12 cellular contexts compared by ENCODE assay signal in the genomic region with DNA sequence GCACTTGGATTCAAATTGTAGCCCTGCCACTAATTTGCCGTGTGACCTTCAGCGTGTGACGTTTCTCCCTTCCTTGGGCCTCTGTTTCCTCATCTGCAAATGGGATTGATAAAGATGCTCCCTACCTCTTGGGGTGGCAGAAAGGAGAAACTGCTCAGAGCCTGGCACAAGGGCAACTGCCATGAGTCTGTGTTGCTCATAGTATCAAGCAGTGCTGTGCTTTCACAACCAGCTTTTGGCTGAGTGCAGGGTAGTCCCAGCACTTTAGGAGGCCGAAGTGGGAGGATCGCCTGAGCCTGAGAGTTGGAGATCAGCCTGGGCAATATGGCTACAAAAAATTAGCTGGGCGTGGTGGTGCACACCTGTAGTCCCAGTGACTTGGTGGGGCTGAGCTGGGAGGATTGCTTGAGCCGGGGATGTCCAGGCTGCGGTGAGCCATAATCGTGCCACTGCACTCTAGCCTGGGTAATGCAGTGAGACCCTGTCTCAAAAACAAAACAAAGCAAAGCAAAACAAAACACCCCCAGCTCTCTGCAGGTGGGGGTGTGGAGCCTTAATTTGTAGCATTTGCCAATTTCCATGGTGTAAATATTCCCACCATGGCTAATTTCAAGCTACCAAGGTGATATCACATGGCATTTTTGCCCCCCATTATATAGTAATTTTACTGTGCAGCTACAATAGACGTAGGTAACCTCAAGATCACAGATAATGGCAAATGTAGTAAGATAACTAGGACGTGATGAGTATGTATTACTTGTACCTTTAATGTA. TPM values are rescaled to one million over a fixed set of nuclear protein-coding genes. Genes with fewer than 3 reads are reported as not detected.
A peak's percentile ranks its signal among the peaks of the same experiment; 100 is the strongest.
DNase-seq lines count a peak whose midpoint lies in the region; ATAC-seq and TF ChIP-seq lines count a peak whose summit lies in the region.
"Had no signal": no experiment of that assay in that cellular context is flagged by ENCODE, and none has a peak within 500 bp of the region (broad histone marks: within the 10 kb centered on the region; RNA-seq: fewer than 3 reads in every experiment).

No MANE protein-coding gene starts in this region.

- ATAC-seq in HCT116 (no peak), HG03571 (IDR thresholded peaks at IDR 0.05; ENCODE audit: unreplicated experiment) (no peak)
- no peak for ATAC-seq in activated CD8-positive, alpha-beta T cell treated with anti-CD3 and anti-CD28 coated beads for 36 hours

- H4K20me1 ChIP-seq in HCT116 (ENCODE audit: insufficient read depth), result no peaks in the 10 kb centered on the region

- no peaks in the 10 kb centered on the region for H3K27me3 ChIP-seq in HCT116 (ENCODE audit: insufficient read depth, low read length)

- no peak overlapping the region for H3K27ac ChIP-seq in HCT116 (ENCODE audit: low read depth, low read length)
- H3K27ac ChIP-seq: coronary artery, SK-N-MC had no signal

- TF ChIP-seq POLR2A in HCT116 (IDR thresholded peaks at IDR 0.05; ENCODE audit: borderline replicate concordance, extremely low read depth, insufficient read depth, insufficient read length), result no peak

- BruUV-seq in HCT116 (replicated peaks; lab: Mats Ljungman, UMichigan), result no TSS peak

- H3K9me2 ChIP-seq in HCT116 (ENCODE audit: insufficient read depth), result no peaks in the 10 kb centered on the region

- no peak overlapping the region for H3K27ac Mint-ChIP-seq in T-helper 2 cell treated with Interferon-gamma antibody and Interleukin-4, amounts not matched to agents 5 μg/mL and 100 μg/mL, for 36 hours
- H3K27ac Mint-ChIP-seq in activated CD8-positive, alpha-beta T cell treated with anti-CD3 and anti-CD28 coated beads for 36 hours, result no peak overlapping the region
- H3K27ac Mint-ChIP-seq in nephron, result peak overlapping the region in 1 of 3 experiments; percentile 33

- peaks cover 13 to 31% of the 10 kb centered on the region in 2 experiments; a peak in 3 of 4 replicates for H3K4me1 ChIP-seq in HCT116 (ENCODE audit: control insufficient read depth in 1 of 2, insufficient read depth in 2 of 2, low read length in 2 of 2)

- peaks cover 24% of the 10 kb centered on the region for H3K4me1 Mint-ChIP-seq in T-helper 2 cell treated with Interferon-gamma antibody and Interleukin-4, amounts not matched to agents 5 μg/mL and 100 μg/mL, for 36 hours (ENCODE audit: low read depth)
- H3K4me1 Mint-ChIP-seq in activated CD8-positive, alpha-beta T cell treated with anti-CD3 and anti-CD28 coated beads for 36 hours (ENCODE audit: low read depth), result peaks cover 26% of the 10 kb centered on the region
- H3K4me1 Mint-ChIP-seq in nephron, result peaks cover 36% of the 10 kb centered on the region

- H3K9me3 ChIP-seq in HCT116 (ENCODE audit: control insufficient read depth in 1 of 2, insufficient read depth in 1 of 2, low read depth in 1 of 2, low read length in 2 of 2), result no peaks in the 10 kb centered on the region
- H3K9me3 ChIP-seq: esophagus muscularis mucosa had no signal

- no peaks in the 10 kb centered on the region for H3K36me3 Mint-ChIP-seq in T-helper 2 cell treated with Interferon-gamma antibody and Interleukin-4, amounts not matched to agents 5 μg/mL and 100 μg/mL, for 36 hours (ENCODE audit: low read depth)
- H3K36me3 Mint-ChIP-seq in activated CD8-positive, alpha-beta T cell treated with anti-CD3 and anti-CD28 coated beads for 36 hours (ENCODE audit: low read depth), result no peaks in the 10 kb centered on the region
- no peaks in the 10 kb centered on the region for H3K36me3 Mint-ChIP-seq in nephron (ENCODE audit: low read depth)

- intact Hi-C loops in HCT116 (cut with micrococcal nuclease) (loop anchor here (2.0 to 10.0 kb wide), 3 partner anchors 65 to 232 kb away; no protein-coding TSS in a partner anchor), posterior cingulate gyrus (cut with DNase I) (loop anchor here (5.0 kb wide), 1 partner anchor 157 kb away; a partner anchor contains a TSS)
- intact Hi-C loops in activated CD8-positive, alpha-beta T cell treated with anti-CD3 and anti-CD28 coated beads for 36 hours (cut with micrococcal nuclease), result no loop called here

- TF ChIP-seq CTCF in HCT116 (IDR thresholded peaks at IDR 0.05 in 2 of 3, conservative IDR thresholded peaks at IDR 0.05 in 1 of 3; ENCODE audit: borderline replicate concordance in 1 of 3, insufficient read depth in 1 of 3, low read depth in 2 of 3, low read length in 2 of 3) (no peak), nephron (IDR thresholded peaks at IDR 0.05; ENCODE audit: unreplicated experiment in 3 of 3) (no peak)
- TF ChIP-seq CTCF in activated CD8-positive, alpha-beta T cell treated with anti-CD3 and anti-CD28 coated beads for 36 hours (IDR thresholded peaks at IDR 0.05), result no peak

- peak overlapping the region; percentile 34 for H3K4me3 Mint-ChIP-seq in T-helper 2 cell treated with Interferon-gamma antibody and Interleukin-4, amounts not matched to agents 5 μg/mL and 100 μg/mL, for 36 hours
- no peak overlapping the region for H3K4me3 Mint-ChIP-seq in activated CD8-positive, alpha-beta T cell treated with anti-CD3 and anti-CD28 coated beads for 36 hours
- peak overlapping the region; percentile 87 to 95 (median 94) for H3K4me3 Mint-ChIP-seq in nephron

- H3K27me3 Mint-ChIP-seq in T-helper 2 cell treated with Interferon-gamma antibody and Interleukin-4, amounts not matched to agents 5 μg/mL and 100 μg/mL, for 36 hours (ENCODE audit: low read depth), result peaks cover 8% of the 10 kb centered on the region
- no peaks in the 10 kb centered on the region for H3K27me3 Mint-ChIP-seq in activated CD8-positive, alpha-beta T cell treated with anti-CD3 and anti-CD28 coated beads for 36 hours
- H3K27me3 Mint-ChIP-seq in nephron (ENCODE audit: low read depth), result peaks cover 3% of the 10 kb centered on the region

- H3K4me3 ChIP-seq in HCT116 (replicated peaks in 1 of 2; ENCODE audit: low read depth in 1 of 2, low read length in 2 of 2), result no peak overlapping the region

- DNase-seq in T-helper 2 cell treated with Interferon-gamma antibody and Interleukin-4, amounts not matched to agents 5 μg/mL and 100 μg/mL, for 36 hours (ENCODE audit: low spot score), result no peak
- DNase-seq in T-helper 2 cell (no peak), HCT116 (ENCODE audit: low read depth, low spot score) (no peak), posterior cingulate gyrus (no peak), amygdala (lab: John Stamatoyannopoulos, UW) (no peak)
- DNase-seq in activated CD8-positive, alpha-beta T cell treated with anti-CD3 and anti-CD28 coated beads for 36 hours, result peak; percentile 8
- DNase-seq: GF-D8 had no signal

- CTCF ChIA-PET in HCT116 (lab: Charles Lee), result interaction anchor here (0.8 to 2.2 kb wide), 6 partner anchors 20 to 229 kb away, joined by 3 to 4 read pairs (median 4); a partner anchor contains a TSS
- CTCF ChIA-PET in activated CD8-positive, alpha-beta T cell treated with anti-CD3 and anti-CD28 coated beads for 36 hours (lab: Charles Lee), result interaction anchor here (0.7 to 2.9 kb wide), 15 partner anchors 7 to 236 kb away, joined by 3 to 12 read pairs (median 3); a partner anchor contains a TSS

- no peak for TF ChIP-seq RAD21 in HCT116 (IDR thresholded peaks at IDR 0.05; ENCODE audit: low read depth)

- no peak overlapping the region for H3K9ac ChIP-seq in HCT116 (ENCODE audit: low read length)

- POLR2A ChIA-PET in HCT116 (lab: Charles Lee), result interaction anchor here (1.3 kb wide), 1 partner anchor 158 kb away, joined by 3 read pairs; no protein-coding TSS in a partner anchor
- POLR2A ChIA-PET in activated CD8-positive, alpha-beta T cell treated with anti-CD3 and anti-CD28 coated beads for 36 hours (lab: Charles Lee), result no interaction called here

- H3K9me3 Mint-ChIP-seq in T-helper 2 cell treated with Interferon-gamma antibody and Interleukin-4, amounts not matched to agents 5 μg/mL and 100 μg/mL, for 36 hours, result no peaks in the 10 kb centered on the region
- no peaks in the 10 kb centered on the region for H3K9me3 Mint-ChIP-seq in activated CD8-positive, alpha-beta T cell treated with anti-CD3 and anti-CD28 coated beads for 36 hours
- H3K9me3 Mint-ChIP-seq in nephron, result no peaks in the 10 kb centered on the region

- H3K4me2 ChIP-seq in HCT116 (ENCODE audit: low read length), result no peak overlapping the region; the same call in 1 of the 2 replicates

- RAD21 ChIA-PET in HCT116 (lab: Charles Lee; ENCODE audit: low non-redundant PET in 1 of 2, low total read pairs in 2 of 2, uncharacterized antibody in 2 of 2, unreplicated experiment in 2 of 2), result interaction anchor here in 1 of 2 experiments (0.6 kb wide), 2 partner anchors 46 to 1761 kb away, joined by 3 to 4 read pairs; no protein-coding TSS in a partner anchor

- H3K36me3 ChIP-seq in HCT116 (ENCODE audit: control insufficient read depth in 1 of 2, insufficient read depth in 2 of 2, low read length in 2 of 2), result no peaks in the 10 kb centered on the region
- H3K36me3 ChIP-seq: esophagus muscularis mucosa had no signal

- peak overlapping the region; percentile 94 for H2AFZ ChIP-seq in HCT116 (ENCODE audit: low read depth, low read length, poor library complexity, severe bottlenecking)

- H3K79me2 ChIP-seq in HCT116 (ENCODE audit: insufficient read depth, low read length), result peaks cover 30% of the 10 kb centered on the region

TF ChIP-seq in HCT116, 20 proteins besides CTCF, POLR2A, EP300 and RAD21 (continues in another document):
- TF ChIP-seq, protein P1, sequence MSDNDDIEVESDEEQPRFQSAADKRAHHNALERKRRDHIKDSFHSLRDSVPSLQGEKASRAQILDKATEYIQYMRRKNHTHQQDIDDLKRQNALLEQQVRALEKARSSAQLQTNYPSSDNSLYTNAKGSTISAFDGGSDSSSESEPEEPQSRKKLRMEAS (IDR thresholded peaks at IDR 0.05), result no peak
- TF ChIP-seq ZNF274 (IDR thresholded peaks at IDR 0.05; ENCODE audit: low read depth, low read length), result no peak
- TF ChIP-seq ELF1 (IDR thresholded peaks at IDR 0.05; ENCODE audit: borderline replicate concordance, low read depth), result no peak
- TF ChIP-seq EZH2 (IDR thresholded peaks at IDR 0.05), result no peak
- no peak for TF ChIP-seq FOSL1 (IDR thresholded peaks at IDR 0.05; ENCODE audit: low read depth)
- TF ChIP-seq JUND (IDR thresholded peaks at IDR 0.05), result no peak
- TF ChIP-seq EZH2phosphoT487 (IDR thresholded peaks at IDR 0.05; ENCODE audit: borderline replicate concordance), result no peak
- no peak for TF ChIP-seq SRF (IDR thresholded peaks at IDR 0.05; ENCODE audit: low read depth)
- TF ChIP-seq, protein P2, sequence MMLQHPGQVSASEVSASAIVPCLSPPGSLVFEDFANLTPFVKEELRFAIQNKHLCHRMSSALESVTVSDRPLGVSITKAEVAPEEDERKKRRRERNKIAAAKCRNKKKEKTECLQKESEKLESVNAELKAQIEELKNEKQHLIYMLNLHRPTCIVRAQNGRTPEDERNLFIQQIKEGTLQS (IDR thresholded peaks at IDR 0.05), result no peak
- TF ChIP-seq YY1 (IDR thresholded peaks at IDR 0.05; ENCODE audit: extremely low read depth, insufficient replicate concordance, low read depth, low read length), result no peak
- TF ChIP-seq CEBPB (IDR thresholded peaks at IDR 0.05; ENCODE audit: low read depth), result no peak

RNA-seq across cellular contexts. Expression of a gene that starts 1.6 kb away (rescaled TPM):
- 37.7 TPM for total RNA-seq in HCT116 (2021; ENCODE audit: unreplicated experiment)
- polyA plus RNA-seq in HCT116 (2012), result 40.7 and 45.5 TPM in 2 replicates
- total RNA-seq in activated CD8-positive, alpha-beta T cell treated with anti-CD3 and anti-CD28 coated beads for 36 hours, result 10 to 100 TPM; 18.5 to 19.9 TPM

RNA-seq across cellular contexts. Expression of a gene that starts 4.2 kb away (rescaled TPM):
- total RNA-seq in HCT116 (2021; ENCODE audit: unreplicated experiment), result not detected
- 0.08 TPM in 1 of 2 replicates, not detected in the other for polyA plus RNA-seq in HCT116 (2012)
- total RNA-seq in activated CD8-positive, alpha-beta T cell treated with anti-CD3 and anti-CD28 coated beads for 36 hours, result not detected
